In the genomic region with DNA sequence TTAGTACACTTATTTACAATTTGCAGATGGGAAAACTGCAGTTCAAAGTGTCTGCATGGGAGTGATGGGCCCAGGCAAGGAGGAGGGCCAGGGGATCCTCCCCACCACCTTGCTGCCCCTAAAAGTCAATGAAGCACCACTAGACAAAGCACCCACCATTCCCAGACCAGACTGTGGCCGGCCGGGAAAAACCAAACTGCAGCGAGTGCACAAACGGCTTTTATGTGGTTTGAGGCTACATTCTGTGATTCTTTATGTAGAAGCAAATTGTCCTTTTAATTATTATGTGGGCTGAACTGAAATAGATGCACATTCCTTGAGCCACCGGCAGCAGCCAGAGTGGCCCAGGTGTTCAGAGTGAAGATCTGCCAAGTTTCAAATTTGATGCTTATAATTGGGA, we compare ENCODE assay signal across 17 cellular contexts.
DNase-seq lines count a peak whose midpoint lies in the region; ATAC-seq lines count a peak whose summit lies in the region.
"Had no signal": no experiment of that assay in that cellular context is flagged by ENCODE, and none has a peak within 500 bp of the region (broad histone marks: within the 10 kb centered on the region; RNA-seq: fewer than 3 reads in every experiment).

No MANE protein-coding gene starts in this region.

- DNase-seq in NCI-H1105 treated with DMSO at 0.1 percent for 48 hours (lab: John Stamatoyannopoulos, UW) = peak; percentile 52
- no peak for DNase-seq in NCI-H1105 (lab: John Stamatoyannopoulos, UW)
- peak; percentile 32 for DNase-seq in COLO668 (lab: John Stamatoyannopoulos, UW; ENCODE audit: unreplicated experiment)
- DNase-seq in RPMI7951 (ENCODE audit: low read depth) = peak; percentile 35
- peak; percentile 65 for DNase-seq in islet precursor cell
- no peak for DNase-seq in nucleus accumbens (lab: John Stamatoyannopoulos, UW)
- DNase-seq in SKM-1 (lab: John Stamatoyannopoulos, UW; ENCODE audit: unreplicated experiment) = no peak
- DNase-seq: 8988T; ACHN; Caco-2; CD8-positive, alpha-beta T cell; DMS79; GM23248 had no signal

- no peak for ATAC-seq in GM21576 (IDR thresholded peaks at IDR 0.05; ENCODE audit: unreplicated experiment)
- ATAC-seq: CD8-positive, alpha-beta T cell; GM12878; HCT116; HepG2 had no signal

Comparison
In these comparisons a context has a peak if more than half of its experiments do, and no peak if none do; other contexts are left out.
1. DNase-seq: peak in NCI-H1105 treated with DMSO at 0.1 percent for 48 hours (single experiment), COLO668 (single experiment), RPMI7951 (single experiment) and islet precursor cell (single experiment); none in NCI-H1105 (single experiment), nucleus accumbens (0 of 56) and SKM-1 (single experiment).